1 cellular context compared by ENCODE assay signal in the genomic region with DNA sequence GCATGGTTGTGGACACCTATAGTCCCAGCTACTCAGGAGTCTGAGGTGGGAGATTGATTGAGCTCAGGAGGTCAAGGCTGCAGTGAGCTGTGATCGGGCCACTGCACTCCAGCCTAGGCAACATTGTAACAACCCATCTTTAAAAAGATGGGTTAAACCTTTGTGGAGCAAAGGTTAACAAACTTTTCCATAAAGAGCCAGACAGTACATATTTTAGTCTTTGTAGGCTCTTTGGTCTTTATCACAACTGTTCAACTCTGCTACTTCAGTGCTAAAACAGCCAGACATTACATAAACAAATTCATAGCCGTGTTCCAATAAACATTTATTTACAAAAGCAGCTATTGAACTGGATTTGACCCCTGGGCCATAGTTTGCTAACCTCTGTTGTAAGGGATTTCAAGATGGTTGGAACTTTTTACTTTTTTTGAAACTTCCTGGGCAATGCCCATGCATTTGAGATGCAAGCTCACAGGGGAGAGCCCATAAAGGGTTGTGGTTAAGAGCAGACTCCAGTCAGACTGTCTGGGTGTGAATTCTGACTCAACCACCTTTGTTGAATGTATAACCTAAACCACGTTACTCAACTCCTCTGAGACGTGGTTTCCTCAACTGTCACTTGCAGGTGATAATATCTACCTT.
TF ChIP-seq lines count a peak whose summit lies in the region.

No MANE protein-coding gene starts in this region.

TF ChIP-seq in HepG2, 621 proteins besides CTCF, POLR2A, EP300 and RAD21 (continued from another document and continues in another):
- TF ChIP-seq ZNF577 (CRISPR knock-in tag; IDR thresholded peaks at IDR 0.05; ENCODE audit: borderline replicate concordance, low read depth) (no peak), BCL3 (CRISPR knock-in tag; IDR thresholded peaks at IDR 0.05) (no peak), NCOR1 (IDR thresholded peaks at IDR 0.05; ENCODE audit: borderline replicate concordance, low read length) (peak; percentile 76; the same call in 1 of the 2 replicates), PRMT3 (CRISPR knock-in tag; IDR thresholded peaks at IDR 0.05; ENCODE audit: borderline replicate concordance, low read depth) (no peak), NR2F2 (IDR thresholded peaks at IDR 0.05; ENCODE audit: borderline replicate concordance, low read depth) (peak; percentile 77), MED13 (CRISPR knock-in tag; IDR thresholded peaks at IDR 0.05) (no peak), SOX6 (IDR thresholded peaks at IDR 0.05) (no peak), SOX6 (CRISPR knock-in tag; IDR thresholded peaks at IDR 0.05) (peak; percentile 67), SIX4 (CRISPR knock-in tag; IDR thresholded peaks at IDR 0.05) (no peak), ZNF710 (CRISPR knock-in tag; IDR thresholded peaks at IDR 0.05; ENCODE audit: borderline replicate concordance) (no peak), GFI1 (CRISPR knock-in tag; IDR thresholded peaks at IDR 0.05; ENCODE audit: borderline replicate concordance) (peak; percentile 76; the same call in 1 of the 2 replicates), ZNF44 (CRISPR knock-in tag; IDR thresholded peaks at IDR 0.05) (no peak), CC2D1A (CRISPR knock-in tag; IDR thresholded peaks at IDR 0.05) (no peak), FOXJ3 (CRISPR knock-in tag; IDR thresholded peaks at IDR 0.05; ENCODE audit: borderline replicate concordance) (peak; percentile 68; the same call in 1 of the 2 replicates), ZNF263 (CRISPR knock-in tag; IDR thresholded peaks at IDR 0.05) (no peak), HIC2 (CRISPR knock-in tag; IDR thresholded peaks at IDR 0.05; ENCODE audit: low read depth) (no peak), RXRB (CRISPR knock-in tag; IDR thresholded peaks at IDR 0.05; ENCODE audit: borderline replicate concordance) (peak; percentile 85; the same call in 1 of the 2 replicates), NBN (conservative IDR thresholded peaks at IDR 0.05) (no peak), CREM (IDR thresholded peaks at IDR 0.05) (peak; percentile 51; the same call in 1 of the 2 replicates), CREM (CRISPR knock-in tag; IDR thresholded peaks at IDR 0.05) (no peak), HNF4G (IDR thresholded peaks at IDR 0.05; ENCODE audit: borderline replicate concordance, low read depth, low read length) (peak; percentile 54; the same call in 1 of the 2 replicates), HNF4G (CRISPR knock-in tag; IDR thresholded peaks at IDR 0.05; ENCODE audit: borderline replicate concordance, low read depth) (no peak), RARA (CRISPR knock-in tag; IDR thresholded peaks at IDR 0.05) (peak; percentile 97), NFE2L2 (IDR thresholded peaks at IDR 0.05; ENCODE audit: low read length) (no peak), ZNF205 (CRISPR knock-in tag; IDR thresholded peaks at IDR 0.05) (no peak), NCOA2 (CRISPR knock-in tag; IDR thresholded peaks at IDR 0.05) (peak; percentile 25; the same call in 1 of the 2 replicates), ZNF644 (CRISPR knock-in tag; IDR thresholded peaks at IDR 0.05; ENCODE audit: low read depth) (no peak), ZNF501 (CRISPR knock-in tag; IDR thresholded peaks at IDR 0.05) (no peak), HHEX (CRISPR knock-in tag; IDR thresholded peaks at IDR 0.05) (peak; percentile 24; the same call in 1 of the 2 replicates)
- TF ChIP-seq, protein P1, sequence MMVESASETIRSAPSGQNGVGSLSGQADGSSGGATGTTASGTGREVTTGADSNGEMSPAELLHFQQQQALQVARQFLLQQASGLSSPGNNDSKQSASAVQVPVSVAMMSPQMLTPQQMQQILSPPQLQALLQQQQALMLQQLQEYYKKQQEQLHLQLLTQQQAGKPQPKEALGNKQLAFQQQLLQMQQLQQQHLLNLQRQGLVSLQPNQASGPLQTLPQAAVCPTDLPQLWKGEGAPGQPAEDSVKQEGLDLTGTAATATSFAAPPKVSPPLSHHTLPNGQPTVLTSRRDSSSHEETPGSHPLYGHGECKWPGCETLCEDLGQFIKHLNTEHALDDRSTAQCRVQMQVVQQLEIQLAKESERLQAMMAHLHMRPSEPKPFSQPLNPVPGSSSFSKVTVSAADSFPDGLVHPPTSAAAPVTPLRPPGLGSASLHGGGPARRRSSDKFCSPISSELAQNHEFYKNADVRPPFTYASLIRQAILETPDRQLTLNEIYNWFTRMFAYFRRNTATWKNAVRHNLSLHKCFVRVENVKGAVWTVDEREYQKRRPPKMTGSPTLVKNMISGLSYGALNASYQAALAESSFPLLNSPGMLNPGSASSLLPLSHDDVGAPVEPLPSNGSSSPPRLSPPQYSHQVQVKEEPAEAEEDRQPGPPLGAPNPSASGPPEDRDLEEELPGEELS (CRISPR knock-in tag; IDR thresholded peaks at IDR 0.05): peak; percentile 76
- TF ChIP-seq, protein P2, sequence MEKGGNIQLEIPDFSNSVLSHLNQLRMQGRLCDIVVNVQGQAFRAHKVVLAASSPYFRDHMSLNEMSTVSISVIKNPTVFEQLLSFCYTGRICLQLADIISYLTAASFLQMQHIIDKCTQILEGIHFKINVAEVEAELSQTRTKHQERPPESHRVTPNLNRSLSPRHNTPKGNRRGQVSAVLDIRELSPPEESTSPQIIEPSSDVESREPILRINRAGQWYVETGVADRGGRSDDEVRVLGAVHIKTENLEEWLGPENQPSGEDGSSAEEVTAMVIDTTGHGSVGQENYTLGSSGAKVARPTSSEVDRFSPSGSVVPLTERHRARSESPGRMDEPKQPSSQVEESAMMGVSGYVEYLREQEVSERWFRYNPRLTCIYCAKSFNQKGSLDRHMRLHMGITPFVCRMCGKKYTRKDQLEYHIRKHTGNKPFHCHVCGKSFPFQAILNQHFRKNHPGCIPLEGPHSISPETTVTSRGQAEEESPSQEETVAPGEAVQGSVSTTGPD (CRISPR knock-in tag; IDR thresholded peaks at IDR 0.05): no peak
- TF ChIP-seq, protein P3, sequence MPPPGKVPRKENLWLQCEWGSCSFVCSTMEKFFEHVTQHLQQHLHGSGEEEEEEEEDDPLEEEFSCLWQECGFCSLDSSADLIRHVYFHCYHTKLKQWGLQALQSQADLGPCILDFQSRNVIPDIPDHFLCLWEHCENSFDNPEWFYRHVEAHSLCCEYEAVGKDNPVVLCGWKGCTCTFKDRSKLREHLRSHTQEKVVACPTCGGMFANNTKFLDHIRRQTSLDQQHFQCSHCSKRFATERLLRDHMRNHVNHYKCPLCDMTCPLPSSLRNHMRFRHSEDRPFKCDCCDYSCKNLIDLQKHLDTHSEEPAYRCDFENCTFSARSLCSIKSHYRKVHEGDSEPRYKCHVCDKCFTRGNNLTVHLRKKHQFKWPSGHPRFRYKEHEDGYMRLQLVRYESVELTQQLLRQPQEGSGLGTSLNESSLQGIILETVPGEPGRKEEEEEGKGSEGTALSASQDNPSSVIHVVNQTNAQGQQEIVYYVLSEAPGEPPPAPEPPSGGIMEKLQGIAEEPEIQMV (CRISPR knock-in tag; IDR thresholded peaks at IDR 0.05; ENCODE audit: low read depth): no peak
- TF ChIP-seq, protein P4, sequence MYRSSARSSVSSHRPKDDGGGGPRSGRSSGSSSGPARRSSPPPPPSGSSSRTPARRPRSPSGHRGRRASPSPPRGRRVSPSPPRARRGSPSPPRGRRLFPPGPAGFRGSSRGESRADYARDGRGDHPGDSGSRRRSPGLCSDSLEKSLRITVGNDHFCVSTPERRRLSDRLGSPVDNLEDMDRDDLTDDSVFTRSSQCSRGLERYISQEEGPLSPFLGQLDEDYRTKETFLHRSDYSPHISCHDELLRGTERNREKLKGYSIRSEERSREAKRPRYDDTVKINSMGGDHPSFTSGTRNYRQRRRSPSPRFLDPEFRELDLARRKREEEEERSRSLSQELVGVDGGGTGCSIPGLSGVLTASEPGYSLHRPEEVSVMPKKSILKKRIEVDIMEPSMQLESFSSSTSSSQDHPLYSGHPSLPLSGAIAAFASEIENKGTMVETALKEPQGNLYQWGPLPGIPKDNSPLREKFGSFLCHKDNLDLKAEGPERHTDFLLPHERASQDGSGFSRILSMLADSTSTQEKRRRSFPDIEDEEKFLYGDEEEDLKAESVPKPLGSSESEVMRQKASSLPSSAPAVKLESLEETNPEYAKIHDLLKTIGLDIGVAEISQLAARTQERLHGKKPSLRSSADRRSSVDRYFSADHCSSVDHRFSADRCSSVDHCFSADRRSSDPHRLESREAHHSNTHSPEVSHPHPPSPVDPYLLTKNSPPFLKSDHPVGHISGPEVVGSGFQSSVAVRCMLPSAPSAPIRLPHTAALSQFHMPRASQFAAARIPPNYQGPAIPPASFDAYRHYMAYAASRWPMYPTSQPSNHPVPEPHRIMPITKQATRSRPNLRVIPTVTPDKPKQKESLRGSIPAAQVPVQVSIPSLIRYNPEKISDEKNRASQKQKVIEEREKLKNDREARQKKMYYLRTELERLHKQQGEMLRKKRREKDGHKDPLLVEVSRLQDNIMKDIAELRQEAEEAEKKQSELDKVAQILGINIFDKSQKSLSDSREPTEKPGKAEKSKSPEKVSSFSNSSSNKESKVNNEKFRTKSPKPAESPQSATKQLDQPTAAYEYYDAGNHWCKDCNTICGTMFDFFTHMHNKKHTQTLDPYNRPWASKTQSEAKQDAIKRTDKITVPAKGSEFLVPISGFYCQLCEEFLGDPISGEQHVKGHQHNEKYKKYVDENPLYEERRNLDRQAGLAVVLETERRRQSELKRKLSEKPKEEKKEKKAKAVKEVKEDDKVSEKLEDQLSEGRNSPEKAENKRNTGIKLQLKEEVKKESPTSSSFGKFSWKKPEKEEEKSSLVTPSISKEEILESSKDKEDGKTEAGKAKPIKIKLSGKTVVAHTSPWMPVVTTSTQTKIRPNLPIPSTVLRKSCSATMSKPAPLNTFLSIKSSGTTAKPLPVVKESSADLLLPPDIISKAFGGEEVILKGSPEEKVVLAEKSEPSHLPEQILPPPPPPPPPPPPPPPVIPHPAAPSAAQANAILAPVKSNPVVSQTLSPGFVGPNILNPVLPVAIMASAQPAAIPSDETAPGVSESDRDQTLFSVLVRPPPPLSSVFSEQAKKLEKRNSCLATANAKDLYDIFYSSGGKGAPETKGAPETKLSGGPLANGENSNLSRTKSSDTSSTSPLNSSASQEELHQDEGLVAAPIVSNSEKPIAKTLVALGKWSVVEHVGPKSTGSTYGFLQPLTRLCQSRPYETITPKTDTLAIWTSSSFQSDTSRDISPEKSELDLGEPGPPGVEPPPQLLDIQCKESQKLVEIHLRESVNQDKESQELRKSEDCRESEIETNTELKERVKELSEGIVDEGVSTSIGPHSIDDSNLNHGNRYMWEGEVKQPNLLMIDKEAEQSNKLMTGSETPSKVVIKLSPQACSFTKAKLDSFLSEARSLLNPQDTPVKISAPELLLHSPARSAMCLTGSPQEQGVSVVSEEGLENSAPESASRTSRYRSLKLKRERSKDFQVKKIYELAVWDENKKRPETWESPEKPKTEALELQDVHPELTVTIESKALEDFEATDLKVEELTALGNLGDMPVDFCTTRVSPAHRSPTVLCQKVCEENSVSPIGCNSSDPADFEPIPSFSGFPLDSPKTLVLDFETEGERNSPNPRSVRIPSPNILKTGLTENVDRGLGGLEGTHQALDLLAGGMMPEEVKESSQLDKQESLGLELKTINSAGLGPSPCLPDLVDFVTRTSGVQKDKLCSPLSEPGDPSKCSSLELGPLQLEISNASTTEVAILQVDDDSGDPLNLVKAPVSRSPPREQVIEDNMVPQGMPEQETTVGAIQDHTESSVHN (CRISPR knock-in tag; IDR thresholded peaks at IDR 0.05): no peak
- TF ChIP-seq, protein P5, sequence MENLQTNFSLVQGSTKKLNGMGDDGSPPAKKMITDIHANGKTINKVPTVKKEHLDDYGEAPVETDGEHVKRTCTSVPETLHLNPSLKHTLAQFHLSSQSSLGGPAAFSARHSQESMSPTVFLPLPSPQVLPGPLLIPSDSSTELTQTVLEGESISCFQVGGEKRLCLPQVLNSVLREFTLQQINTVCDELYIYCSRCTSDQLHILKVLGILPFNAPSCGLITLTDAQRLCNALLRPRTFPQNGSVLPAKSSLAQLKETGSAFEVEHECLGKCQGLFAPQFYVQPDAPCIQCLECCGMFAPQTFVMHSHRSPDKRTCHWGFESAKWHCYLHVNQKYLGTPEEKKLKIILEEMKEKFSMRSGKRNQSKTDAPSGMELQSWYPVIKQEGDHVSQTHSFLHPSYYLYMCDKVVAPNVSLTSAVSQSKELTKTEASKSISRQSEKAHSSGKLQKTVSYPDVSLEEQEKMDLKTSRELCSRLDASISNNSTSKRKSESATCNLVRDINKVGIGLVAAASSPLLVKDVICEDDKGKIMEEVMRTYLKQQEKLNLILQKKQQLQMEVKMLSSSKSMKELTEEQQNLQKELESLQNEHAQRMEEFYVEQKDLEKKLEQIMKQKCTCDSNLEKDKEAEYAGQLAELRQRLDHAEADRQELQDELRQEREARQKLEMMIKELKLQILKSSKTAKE (CRISPR knock-in tag; IDR thresholded peaks at IDR 0.05; ENCODE audit: borderline replicate concordance): peak; percentile 65; the same call in 1 of the 2 replicates
